ENCODE assay signal across 26 cellular contexts in genomic region chr11:113411536-113411935, GRCh38. TPM values are rescaled to one million over a fixed set of nuclear protein-coding genes. Genes with fewer than 3 reads are reported as not detected.
A peak's percentile ranks its signal among the peaks of the same experiment; 100 is the strongest.
DNase-seq lines count a peak whose midpoint lies in the region; FAIRE-seq and TF ChIP-seq lines count a peak whose summit lies in the region.
"Had no signal": no experiment of that assay in that cellular context is flagged by ENCODE, and none has a peak within 500 bp of the region (broad histone marks: within the 10 kb centered on the region; RNA-seq: fewer than 3 reads in every experiment).

No MANE protein-coding gene starts in this region.

- no peaks in the 10 kb centered on the region for H3K36me3 Mint-ChIP-seq in endothelial cell (ENCODE audit: low read depth, unreplicated experiment)
- H3K36me3 Mint-ChIP-seq: CD4-positive, CD25-positive, alpha-beta regulatory T cell had no signal

- in situ Hi-C loops in SK-MEL-5 (cut with HindIII; ENCODE audit: low pct_unique_long_range_greater_than_20kb, low sequenced_read_pairs), result no loop called here

- no peak overlapping the region for H3K4me3 Mint-ChIP-seq in endothelial cell (ENCODE audit: unreplicated experiment)
- H3K4me3 Mint-ChIP-seq: CD4-positive, CD25-positive, alpha-beta regulatory T cell; HFFc6 had no signal

- no peaks in the 10 kb centered on the region for H3K9me3 Mint-ChIP-seq in endothelial cell (ENCODE audit: unreplicated experiment)
- H3K9me3 Mint-ChIP-seq: HFFc6 had no signal

- H3K27ac Mint-ChIP-seq in endothelial cell (ENCODE audit: unreplicated experiment), result no peak overlapping the region
- H3K27ac Mint-ChIP-seq: CD4-positive, CD25-positive, alpha-beta regulatory T cell; HFFc6 had no signal

- no peak for TF ChIP-seq CTCF in endothelial cell (IDR thresholded peaks at IDR 0.05; ENCODE audit: unreplicated experiment)

- DNase-seq in DMS153 treated with DMSO at 0.1 percent for 48 hours (lab: John Stamatoyannopoulos, UW; ENCODE audit: unreplicated experiment) (peak; percentile 26), NCI-H2107 (lab: John Stamatoyannopoulos, UW) (peak; percentile 22), NCI-H524 (lab: John Stamatoyannopoulos, UW) (peak; percentile 65 to 79), SK-MEL-5 (ENCODE audit: low read depth, low spot score) (peak; percentile 41), frontal cortex (ENCODE audit: low spot score in 2 of 2) (no peak), NCI-H2081 treated with DMSO at 0.1 percent for 48 hours (lab: John Stamatoyannopoulos, UW) (no peak), endothelial cell (ENCODE audit: low spot score) (no peak)
- DNase-seq: CD4-positive, CD25-positive, alpha-beta regulatory T cell; EL; GDM1; GOT3; HFFc6; KBM-7; NCI-H1417 treated with DMSO at 0.1 percent for 48 hours; NCI-H1694 treated with DMSO at 0.1 percent for 48 hours; NCI-H2081; NCI-H446; NCI-H748 treated with DMSO at 0.1 percent for 48 hours; NK-92 treated with Interleukin-12 subunit alpha and Interleukin-12 subunit beta, amount 100 ng/mL, for 24 hours; PC-3; T-helper 2 cell had no signal

- no peaks in the 10 kb centered on the region for H3K27me3 Mint-ChIP-seq in endothelial cell (ENCODE audit: unreplicated experiment)

- no peak for FAIRE-seq in frontal cortex (lab: Jason Lieb, UNC)
- FAIRE-seq: A204.1, D721Med, GM12878 had no signal

- peaks cover 3% of the 10 kb centered on the region for H3K4me1 Mint-ChIP-seq in endothelial cell (ENCODE audit: unreplicated experiment)
- H3K4me1 Mint-ChIP-seq: CD4-positive, CD25-positive, alpha-beta regulatory T cell had no signal

RNA-seq across cellular contexts. Expression of gene ANKK1, which starts 24.0 kb away (rescaled TPM):
- not detected in 2 replicates for total RNA-seq in SK-MEL-5 (2014; rRNA removed; shearing (Covaris generic))
- polyA plus RNA-seq in SK-MEL-5 (2015; cell fraction: cytosol; rRNA removed), result not detected in 2 replicates
- not detected in 2 replicates for polyA plus RNA-seq in SK-MEL-5 (2015; cell fraction: nucleus; rRNA removed)
- not detected for total RNA-seq in frontal cortex
- total RNA-seq in endothelial cell (ENCODE audit: unreplicated experiment), result 0.18 TPM
- total RNA-seq: GM12878, HFFc6, LHCN-M2 had no signal
- polyA plus RNA-seq: AG04450, GM12878 had no signal

Comparison
In these comparisons a context has a peak if more than half of its experiments do, and no peak if none do; other contexts are left out.
1. DNase-seq: peak in DMS153 treated with DMSO at 0.1 percent for 48 hours (single experiment), NCI-H2107 (single experiment), NCI-H524 (2 of 2) and SK-MEL-5 (single experiment); none in frontal cortex (0 of 2), NCI-H2081 treated with DMSO at 0.1 percent for 48 hours (single experiment) and endothelial cell (single experiment).